ENCODE assay signal across 9 cellular contexts in the genomic region with DNA sequence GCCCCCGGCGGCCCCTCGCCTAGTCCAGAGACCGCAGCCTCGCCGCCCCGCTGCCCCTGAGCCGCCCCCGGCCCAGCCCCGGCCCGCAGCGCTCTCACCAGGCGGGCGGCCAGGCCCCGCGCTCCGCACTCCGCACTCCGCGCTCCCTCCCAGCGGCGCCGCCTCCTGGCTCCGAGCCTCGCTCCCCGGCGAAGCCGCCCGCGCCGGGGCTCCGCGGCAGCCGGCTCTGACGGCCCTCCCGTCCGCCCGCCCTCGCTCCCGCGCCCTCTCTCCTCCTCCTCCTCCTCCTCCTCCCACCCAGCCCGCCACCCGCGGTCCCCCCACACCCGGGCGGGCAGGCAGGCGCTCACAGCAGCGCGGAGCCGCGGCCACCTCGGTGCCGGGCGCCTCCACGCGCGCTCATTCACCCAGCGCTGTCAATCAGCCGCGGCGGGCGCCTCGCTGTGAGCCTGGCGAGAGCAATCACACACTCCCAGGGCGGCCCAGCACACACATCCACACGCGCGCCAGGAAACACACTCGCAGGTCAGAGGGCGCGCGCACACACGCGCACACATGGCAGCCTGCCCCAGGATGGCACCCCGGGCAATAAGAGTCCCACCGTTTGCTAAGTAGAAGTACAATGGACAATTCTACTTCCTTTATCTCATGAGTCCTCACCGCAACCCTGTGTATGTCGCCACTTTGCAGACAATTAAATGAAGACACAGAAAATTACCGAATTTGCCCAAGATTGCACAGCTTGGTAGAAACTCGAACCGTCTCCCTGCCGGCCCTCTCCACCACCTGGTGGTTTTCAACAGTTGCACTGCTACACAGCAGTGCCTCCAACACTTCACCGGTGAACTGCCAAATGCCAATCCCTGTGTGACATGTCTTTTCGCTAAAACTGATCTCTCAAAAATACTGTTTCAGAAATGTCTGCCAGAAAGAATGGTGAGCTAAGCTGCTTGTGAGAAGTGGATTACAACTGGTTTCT. TPM values are rescaled to one million over a fixed set of nuclear protein-coding genes. Genes with fewer than 3 reads are reported as not detected.
A peak's percentile ranks its signal among the peaks of the same experiment; 100 is the strongest.
DNase-seq lines count a peak whose midpoint lies in the region; ATAC-seq, FAIRE-seq and TF ChIP-seq lines count a peak whose summit lies in the region.
"Had no signal": no experiment of that assay in that cellular context is flagged by ENCODE, and none has a peak within 500 bp of the region (broad histone marks: within the 10 kb centered on the region; RNA-seq: fewer than 3 reads in every experiment).

Gene PRRT4 (minus strand): TSS at position 228 of the 979 bp plus-strand sequence.

- FAIRE-seq in keratinocyte (lab: Jason Lieb, UNC) = peak; percentile 59

- H3K4me2 ChIP-seq in mammary epithelial cell (ENCODE audit: insufficient read depth, low read depth, low read length) (peak within 1 kb of the TSS; percentile 100), keratinocyte (ENCODE audit: control insufficient read depth, extremely low read depth, insufficient read depth, low read depth, low read length) (peak within 1 kb of the TSS; percentile 78)

- H3K9me3 ChIP-seq in Caco-2 (no peaks in the 10 kb centered on the region), HUES64 (ENCODE audit: insufficient read depth, low read depth, low read length) (no peaks in the 10 kb centered on the region), mammary epithelial cell (replicated peaks; ENCODE audit: insufficient read depth, low read length) (no peaks in the 10 kb centered on the region), keratinocyte (ENCODE audit: control insufficient read depth, low read depth, low read length) (no peaks in the 10 kb centered on the region)

- TF ChIP-seq CTCF in Caco-2 (IDR thresholded peaks at IDR 0.05; ENCODE audit: insufficient read depth in 1 of 2, low read depth in 1 of 2, low read length in 1 of 2, severe bottlenecking in 1 of 2, unreplicated experiment in 1 of 2) (no peak), mammary epithelial cell (conservative IDR thresholded peaks at IDR 0.05 in 1 of 2, IDR thresholded peaks at IDR 0.05 in 1 of 2; ENCODE audit: extremely low read depth in 1 of 2, insufficient read depth in 1 of 2, low read depth in 1 of 2, low read length in 2 of 2) (peak in 1 of 2 donors; percentile 12), keratinocyte (optimal IDR thresholded peaks at IDR 0.05 in 1 of 3, IDR thresholded peaks at IDR 0.05 in 1 of 3, conservative IDR thresholded peaks at IDR 0.05 in 1 of 3; ENCODE audit: extremely low read depth in 1 of 3, insufficient read depth in 2 of 3, low read length in 3 of 3) (peak in 1 of 3 experiments; percentile 7)

- intact Hi-C loops in Caco-2 (cut with micrococcal nuclease; ENCODE audit: unreplicated experiment) (no loop called here), mammary epithelial cell (cut with micrococcal nuclease) (no loop called here)

- no peak for ATAC-seq in HG02588 (IDR thresholded peaks at IDR 0.05; ENCODE audit: unreplicated experiment)
- no peak for ATAC-seq in GM18858 (IDR thresholded peaks at IDR 0.05; ENCODE audit: unreplicated experiment)

- H3K36me3 ChIP-seq in Caco-2 (ENCODE audit: control insufficient read depth, insufficient read depth, low read length) (no peaks in the 10 kb centered on the region), HUES64 (ENCODE audit: insufficient read depth, low read length) (no peaks in the 10 kb centered on the region), mammary epithelial cell (ENCODE audit: insufficient read depth, low read length) (no peaks in the 10 kb centered on the region), keratinocyte (ENCODE audit: control insufficient read depth in 2 of 2, extremely low read depth in 1 of 2, insufficient read depth in 2 of 2, low read length in 2 of 2) (no peaks in the 10 kb centered on the region)

- in situ Hi-C loops in mammary epithelial cell (cut with MboI; ENCODE audit: low sequenced_read_pairs in 2 of 2) = no loop called here

- peaks cover 7% of the 10 kb centered on the region for H3K36me3 Mint-ChIP-seq in Caco-2 (ENCODE audit: insufficient read depth, unreplicated experiment)
- no peaks in the 10 kb centered on the region for H3K36me3 Mint-ChIP-seq in T-helper 1 cell treated with Interleukin-12 subunit alpha and Interleukin-12 subunit beta and Interleukin-4 antibody, amounts not matched to agents 30 μg/mL and 1 μg/mL, for 36 hours (ENCODE audit: low read depth)

- WGBS in HUES64 = 2% methylated on average over 84 of the region's 84 CpGs
- 9% methylated on average over 29 of the region's 84 CpGs for WGBS in mammary epithelial cell (ENCODE audit: low coverage, missing lambda C conversion rate)

- no peaks in the 10 kb centered on the region for H3K9me1 ChIP-seq in keratinocyte (ENCODE audit: control insufficient read depth, extremely low read depth, insufficient read depth, low read length)

- dilution Hi-C loops in mammary epithelial cell (cut with HindIII; ENCODE audit: low sequenced_read_pairs) = no loop called here
- dilution Hi-C loops in keratinocyte (cut with MboI; ENCODE audit: extremely low pct_ligation_motif_present, low sequenced_read_pairs) = no loop called here

- peaks cover 4% of the 10 kb centered on the region for H3K4me1 Mint-ChIP-seq in Caco-2 (ENCODE audit: low read depth, unreplicated experiment)
- H3K4me1 Mint-ChIP-seq in T-helper 1 cell treated with Interleukin-12 subunit alpha and Interleukin-12 subunit beta and Interleukin-4 antibody, amounts not matched to agents 30 μg/mL and 1 μg/mL, for 36 hours (ENCODE audit: low read depth) = peaks cover 13% of the 10 kb centered on the region

- no TSS peak for BruUV-seq in Caco-2 (replicated peaks; lab: Mats Ljungman, UMichigan)
- BruUV-seq in mammary epithelial cell (replicated peaks; lab: Mats Ljungman, UMichigan) = no TSS peak

- H3K4me1 ChIP-seq in Caco-2 = 0 out of 2 replicates have a peak, but pooled peaks cover 6% of the 10 kb centered on the region
- peaks cover 7% of the 10 kb centered on the region for H3K4me1 ChIP-seq in HUES64 (ENCODE audit: insufficient read depth, low read length)
- peaks cover 32% of the 10 kb centered on the region for H3K4me1 ChIP-seq in mammary epithelial cell (ENCODE audit: insufficient read depth, low read length)
- peaks cover 29% of the 10 kb centered on the region for H3K4me1 ChIP-seq in keratinocyte (ENCODE audit: control insufficient read depth, extremely low read depth, insufficient read depth, low read length)

- POLR2A ChIA-PET in Caco-2 (lab: Charles Lee) = no interaction called here

- peaks cover 28% of the 10 kb centered on the region for H3K27me3 Mint-ChIP-seq in Caco-2 (ENCODE audit: insufficient read depth, unreplicated experiment)
- H3K27me3 Mint-ChIP-seq in T-helper 1 cell treated with Interleukin-12 subunit alpha and Interleukin-12 subunit beta and Interleukin-4 antibody, amounts not matched to agents 30 μg/mL and 1 μg/mL, for 36 hours (ENCODE audit: low read depth) = peaks cover 85% of the 10 kb centered on the region

- no peak within 1 kb of the TSS for H3K27ac Mint-ChIP-seq in Caco-2 (ENCODE audit: unreplicated experiment)
- H3K27ac Mint-ChIP-seq in T-helper 1 cell treated with Interleukin-12 subunit alpha and Interleukin-12 subunit beta and Interleukin-4 antibody, amounts not matched to agents 30 μg/mL and 1 μg/mL, for 36 hours = no peak within 1 kb of the TSS

- H3K4me3 ChIP-seq in Caco-2 (ENCODE audit: low read depth, low read length) (peak within 1 kb of the TSS; percentile 42), HUES64 (ENCODE audit: low read length) (peak within 1 kb of the TSS; percentile 62), mammary epithelial cell (replicated peaks in 1 of 3; ENCODE audit: insufficient read depth in 1 of 3, low read depth in 2 of 3, low read length in 3 of 3) (peak within 1 kb of the TSS in 2 of 3 experiments; percentile 45 to 52), keratinocyte (ENCODE audit: control insufficient read depth in 2 of 3, extremely low read depth in 1 of 3, insufficient read depth in 2 of 3, low read depth in 1 of 3, low read length in 3 of 3) (peak within 1 kb of the TSS; percentile 39 to 63 (median 58))

- H3K9me3 Mint-ChIP-seq in Caco-2 (ENCODE audit: unreplicated experiment) = no peaks in the 10 kb centered on the region
- H3K9me3 Mint-ChIP-seq in T-helper 1 cell treated with Interleukin-12 subunit alpha and Interleukin-12 subunit beta and Interleukin-4 antibody, amounts not matched to agents 30 μg/mL and 1 μg/mL, for 36 hours = no peaks in the 10 kb centered on the region

- CTCF ChIA-PET in Caco-2 (lab: Charles Lee) (no interaction called here), mammary epithelial cell (lab: Charles Lee; ENCODE audit: low non-redundant PET) (no interaction called here)

- no peak within 1 kb of the TSS for H3K27ac ChIP-seq in HUES64 (ENCODE audit: low read depth, low read length)
- H3K27ac ChIP-seq in mammary epithelial cell (ENCODE audit: insufficient read depth, low read depth, low read length) = no peak within 1 kb of the TSS
- no peak within 1 kb of the TSS for H3K27ac ChIP-seq in keratinocyte (ENCODE audit: control insufficient read depth, insufficient read depth, low read length)

- peak within 1 kb of the TSS; percentile 77 for H3K4me3 Mint-ChIP-seq in Caco-2 (ENCODE audit: unreplicated experiment)
- H3K4me3 Mint-ChIP-seq in T-helper 1 cell treated with Interleukin-12 subunit alpha and Interleukin-12 subunit beta and Interleukin-4 antibody, amounts not matched to agents 30 μg/mL and 1 μg/mL, for 36 hours = peak within 1 kb of the TSS; percentile 74

- H3K27me3 ChIP-seq in Caco-2 (replicated peaks; ENCODE audit: control insufficient read depth, insufficient read depth, low read length) = no peaks in the 10 kb centered on the region; the same call in none of the 2 replicates
- peaks cover 96% of the 10 kb centered on the region for H3K27me3 ChIP-seq in HUES64 (ENCODE audit: insufficient read depth, low read length)
- H3K27me3 ChIP-seq in mammary epithelial cell (ENCODE audit: insufficient read depth, low read length) = peaks cover 4% of the 10 kb centered on the region
- H3K27me3 ChIP-seq in keratinocyte (ENCODE audit: control insufficient read depth, extremely low read depth, insufficient read depth, low read length) = no peaks in the 10 kb centered on the region

- H3K79me2 ChIP-seq in mammary epithelial cell (ENCODE audit: insufficient read depth, low read length) = no peaks in the 10 kb centered on the region
- H3K79me2 ChIP-seq in keratinocyte (ENCODE audit: control insufficient read depth, insufficient read depth, low read length) = no peaks in the 10 kb centered on the region

- no peaks in the 10 kb centered on the region for H4K20me1 ChIP-seq in mammary epithelial cell (ENCODE audit: insufficient read depth, low read length)
- H4K20me1 ChIP-seq in keratinocyte (ENCODE audit: control insufficient read depth, extremely low read depth, insufficient read depth, low read length) = no peaks in the 10 kb centered on the region

- peak in 1 of 2 experiments; percentile 55 for DNase-seq in Caco-2
- DNase-seq in mammary epithelial cell = no peak
- no peak for DNase-seq in keratinocyte (ENCODE audit: low read depth, low spot score)
- peak; percentile 49 for DNase-seq in stimulated activated CD4-positive, alpha-beta T cell treated with anti-CD3 and anti-CD28 coated beads, Interleukin-4, amount 100 ng/mL, for 1 hour

- no peak within 1 kb of the TSS for H3K9ac ChIP-seq in HUES64 (ENCODE audit: low read depth, low read length)
- H3K9ac ChIP-seq in mammary epithelial cell (ENCODE audit: insufficient read depth, low read length) = no peak within 1 kb of the TSS
- H3K9ac ChIP-seq in keratinocyte (ENCODE audit: control insufficient read depth, extremely low read depth, insufficient read depth, low read length) = peak within 1 kb of the TSS; percentile 31

- H2AFZ ChIP-seq in mammary epithelial cell (ENCODE audit: low read depth, low read length) = peak within 1 kb of the TSS; percentile 84
- peak within 1 kb of the TSS; percentile 50 for H2AFZ ChIP-seq in keratinocyte (ENCODE audit: control insufficient read depth, low read length)

RNA-seq across cellular contexts. Expression of gene PRRT4, which starts in this region (rescaled TPM):
- total RNA-seq in Caco-2 (2022) = 0.37 and 0.43 TPM in 2 replicates
- polyA plus RNA-seq in HUES64 (2013, experiment 1 of 2) = 0.90 TPM
- polyA plus RNA-seq in HUES64 (2013, experiment 2 of 2) = 1.3 TPM
- total RNA-seq in mammary epithelial cell = under 1 TPM; 0.17 to 0.47 TPM
- 0.26 TPM for polyA plus RNA-seq in mammary epithelial cell
- polyA minus RNA-seq in mammary epithelial cell = not detected
- polyA plus RNA-seq in keratinocyte = 0.12 to 0.23 TPM (median 0.12 TPM) in 3 replicates
- polyA plus RNA-seq in keratinocyte (2011; ENCODE audit: low read depth) = not detected
- 0.08 and 0.10 TPM in 2 replicates for polyA plus RNA-seq in keratinocyte (2011; cell fraction: cytosol; rRNA removed)
- polyA plus RNA-seq in keratinocyte (2011; cell fraction: nucleus; rRNA removed) = 0.59 and 0.79 TPM in 2 replicates
- polyA plus RNA-seq in keratinocyte (2012; ENCODE audit: low replicate concordance) = 0.18 and 0.76 TPM in 2 replicates
- not detected in 3 replicates for polyA minus RNA-seq in keratinocyte
- polyA minus RNA-seq in keratinocyte (2011; cell fraction: cytosol; rRNA and poly(A)+ RNA removed) = not detected
- polyA minus RNA-seq in keratinocyte (2011; cell fraction: nucleus; rRNA and poly(A)+ RNA removed) = 0.54 TPM in 1 of 2 replicates, not detected in the other
- total RNA-seq: M059J had no signal
